11 cellular contexts compared by ENCODE assay signal in genomic region chr1:116540088-116540487, GRCh38. TPM values are rescaled to one million over a fixed set of nuclear protein-coding genes. Genes with fewer than 3 reads are reported as not detected.
DNase-seq lines count a peak whose midpoint lies in the region; ATAC-seq and TF ChIP-seq lines count a peak whose summit lies in the region.
"Had no signal": no experiment of that assay in that cellular context is flagged by ENCODE, and none has a peak within 500 bp of the region (broad histone marks: within the 10 kb centered on the region; RNA-seq: fewer than 3 reads in every experiment).

No MANE protein-coding gene starts in this region.

- no peaks in the 10 kb centered on the region for H3K9me3 Mint-ChIP-seq in activated CD8-positive, alpha-beta T cell treated with anti-CD3 and anti-CD28 coated beads, Interleukin-2, amount 10 ng/mL, durations not matched to agents 7 days and 5 days (ENCODE audit: insufficient read depth)
- H3K9me3 Mint-ChIP-seq in endodermal cell: peaks cover 6% of the 10 kb centered on the region

- TF ChIP-seq POLR2A in prostate gland (IDR thresholded peaks at IDR 0.05): no peak
- no peak for TF ChIP-seq POLR2A in Peyer's patch (IDR thresholded peaks at IDR 0.05)

- H3K4me3 ChIP-seq in GM12865 (ENCODE audit: low read depth, low read length) (no peak overlapping the region), endodermal cell (ENCODE audit: low read length) (no peak overlapping the region), prostate gland (no peak overlapping the region), Peyer's patch (no peak overlapping the region)

- H3K27ac ChIP-seq in endodermal cell (ENCODE audit: low read depth, low read length) (no peak overlapping the region), prostate gland (no peak overlapping the region), Peyer's patch (no peak overlapping the region)

- H3K36me3 Mint-ChIP-seq in activated CD8-positive, alpha-beta T cell treated with anti-CD3 and anti-CD28 coated beads, Interleukin-2, amount 10 ng/mL, durations not matched to agents 7 days and 5 days (ENCODE audit: low read depth): peaks cover 75% of the 10 kb centered on the region
- H3K36me3 Mint-ChIP-seq in endodermal cell (ENCODE audit: low read depth): peaks cover 10% of the 10 kb centered on the region

- intact Hi-C loops in prostate gland (cut with DNase I): no loop called here

- POLR2A ChIA-PET in activated CD8-positive, alpha-beta T cell treated with anti-CD3 and anti-CD28 coated beads, Interleukin-2, amount 10 ng/mL, durations not matched to agents 7 days and 5 days (lab: Charles Lee): interaction anchor here (1.3 to 1.9 kb wide), 2 partner anchors 25 to 520 kb away, joined by 4 to 6 read pairs; partner anchors contain the start of gene TTF2

- CTCF ChIA-PET in activated CD8-positive, alpha-beta T cell treated with anti-CD3 and anti-CD28 coated beads, Interleukin-2, amount 10 ng/mL, durations not matched to agents 7 days and 5 days (lab: Charles Lee): interaction anchor here (1.5 to 2.2 kb wide), 3 partner anchors 34 to 56 kb away, joined by 4 to 7 read pairs (median 6); no protein-coding TSS in a partner anchor

- no peaks in the 10 kb centered on the region for H3K27me3 Mint-ChIP-seq in activated CD8-positive, alpha-beta T cell treated with anti-CD3 and anti-CD28 coated beads, Interleukin-2, amount 10 ng/mL, durations not matched to agents 7 days and 5 days (ENCODE audit: low read depth)
- no peaks in the 10 kb centered on the region for H3K27me3 Mint-ChIP-seq in endodermal cell (ENCODE audit: insufficient read depth)

- H3K27me3 ChIP-seq in endodermal cell (ENCODE audit: control insufficient read depth, insufficient read depth, low read length, poor library complexity, severe bottlenecking): no peaks in the 10 kb centered on the region
- H3K27me3 ChIP-seq in prostate gland (replicated peaks; ENCODE audit: insufficient read depth): no peaks in the 10 kb centered on the region
- no peaks in the 10 kb centered on the region for H3K27me3 ChIP-seq in Peyer's patch

- H3K4me1 Mint-ChIP-seq in activated CD8-positive, alpha-beta T cell treated with anti-CD3 and anti-CD28 coated beads, Interleukin-2, amount 10 ng/mL, durations not matched to agents 7 days and 5 days (ENCODE audit: low read depth): peaks cover 45% of the 10 kb centered on the region
- no peaks in the 10 kb centered on the region for H3K4me1 Mint-ChIP-seq in endodermal cell

- peak overlapping the region; percentile 77 for H3K27ac Mint-ChIP-seq in activated CD8-positive, alpha-beta T cell treated with anti-CD3 and anti-CD28 coated beads, Interleukin-2, amount 10 ng/mL, durations not matched to agents 7 days and 5 days
- no peak overlapping the region for H3K27ac Mint-ChIP-seq in endodermal cell

- DNase-seq in GM12865 (ENCODE audit: low read depth) (peak; percentile 64), islet precursor cell (no peak), endodermal cell (no peak), prostate gland (ENCODE audit: low spot score) (no peak), Peyer's patch (no peak)
- DNase-seq in activated CD8-positive, alpha-beta T cell treated with anti-CD3 and anti-CD28 coated beads, Interleukin-2, amount 10 ng/mL, durations not matched to agents 7 days and 5 days: no peak
- DNase-seq: activated effector memory CD4-positive, alpha-beta T cell treated with Interleukin-2 at 50 U/mL for 16 hours; DMS153 had no signal

- H3K4me3 Mint-ChIP-seq in activated CD8-positive, alpha-beta T cell treated with anti-CD3 and anti-CD28 coated beads, Interleukin-2, amount 10 ng/mL, durations not matched to agents 7 days and 5 days: peak overlapping the region; percentile 0
- no peak overlapping the region for H3K4me3 Mint-ChIP-seq in endodermal cell

- no peak overlapping the region for H3K9ac ChIP-seq in endodermal cell (ENCODE audit: extremely low read depth, low read length, poor library complexity, severe bottlenecking)

- H3K9me3 ChIP-seq in endodermal cell (ENCODE audit: control insufficient read depth, low read length): peaks cover 4% of the 10 kb centered on the region
- no peaks in the 10 kb centered on the region for H3K9me3 ChIP-seq in prostate gland
- H3K9me3 ChIP-seq in Peyer's patch: no peaks in the 10 kb centered on the region

- TF ChIP-seq CTCF in GM12865 (IDR thresholded peaks at IDR 0.05; ENCODE audit: insufficient read depth, low read depth, low read length, missing control alignments) (no peak), endodermal cell (conservative IDR thresholded peaks at IDR 0.05) (no peak), prostate gland (IDR thresholded peaks at IDR 0.05) (no peak), Peyer's patch (IDR thresholded peaks at IDR 0.05) (no peak)

- H3K36me3 ChIP-seq in endodermal cell (ENCODE audit: control insufficient read depth, insufficient read depth, low read length) (peaks cover 3% of the 10 kb centered on the region), prostate gland (no peaks in the 10 kb centered on the region), Peyer's patch (peaks cover 0 to 56% (median 0%) of the 10 kb centered on the region in 3 donors)

- H3K4me1 ChIP-seq in endodermal cell (ENCODE audit: control insufficient read depth, insufficient read depth, low read length): no peaks in the 10 kb centered on the region
- no peaks in the 10 kb centered on the region for H3K4me1 ChIP-seq in prostate gland (replicated peaks)
- peaks cover 0 to 8% (median 0%) of the 10 kb centered on the region in 4 donors for H3K4me1 ChIP-seq in Peyer's patch

- ATAC-seq in GM19455 (IDR thresholded peaks at IDR 0.05; ENCODE audit: unreplicated experiment): peak; percentile 61
- peak; percentile 49 for ATAC-seq in HG03432 (IDR thresholded peaks at IDR 0.05; ENCODE audit: unreplicated experiment)
- peak; percentile 7 for ATAC-seq in activated CD8-positive, alpha-beta T cell treated with anti-CD3 and anti-CD28 coated beads, Interleukin-2, amount 10 ng/mL, durations not matched to agents 7 days and 5 days
- ATAC-seq: Panc1 had no signal

RNA-seq across cellular contexts. Expression of gene CD58, which starts 30.7 kb away (rescaled TPM):
- total RNA-seq in activated CD8-positive, alpha-beta T cell treated with anti-CD3 and anti-CD28 coated beads, Interleukin-2, amount 10 ng/mL, durations not matched to agents 7 days and 5 days: 10 to 100 TPM; 23.9 to 24.7 TPM
- total RNA-seq in endodermal cell (1 to 10 TPM; 4.6 to 5.9 TPM), prostate gland (10 to 100 TPM; 10.4 to 13.7 TPM), Peyer's patch (10 to 100 TPM; 23.1 to 63.0 (median 39.0) TPM)
- polyA plus RNA-seq in endodermal cell (2013, experiment 1 of 2): 13.5 TPM
- polyA plus RNA-seq in endodermal cell (2013, experiment 2 of 2): 15.1 TPM

Comparison
In these comparisons a context has a peak if more than half of its experiments do, and no peak if none do; other contexts are left out.
1. ATAC-seq: peak in every context shown above with its lines; median percentile 61 in GM19455; 49 in HG03432; 7 in activated CD8-positive, alpha-beta T cell treated with anti-CD3 and anti-CD28 coated beads, Interleukin-2, amount 10 ng/mL, durations not matched to agents 7 days and 5 days.